ENCODE assay signal across 9 cellular contexts in genomic region chr3:171811059-171811912, GRCh38. TPM values are rescaled to one million over a fixed set of nuclear protein-coding genes. Genes with fewer than 3 reads are reported as not detected.
DNase-seq lines count a peak whose midpoint lies in the region; ATAC-seq and TF ChIP-seq lines count a peak whose summit lies in the region.
"Had no signal": no experiment of that assay in that cellular context is flagged by ENCODE, and none has a peak within 500 bp of the region (broad histone marks: within the 10 kb centered on the region; RNA-seq: fewer than 3 reads in every experiment).

No MANE protein-coding gene starts in this region.

- H3K36me3 ChIP-seq in BLaER1 treated with 17β-estradiol and CSF1 and Interleukin-3, amounts not matched to agents 10 nM and 100 nM: no peaks in the 10 kb centered on the region
- no peaks in the 10 kb centered on the region for H3K36me3 ChIP-seq in liver (ENCODE audit: control insufficient read depth in 4 of 4, insufficient read depth in 3 of 4, low read depth in 1 of 4, low read length in 3 of 4)

- H4K20me1 ChIP-seq in BLaER1 treated with 17β-estradiol and CSF1 and Interleukin-3, amounts not matched to agents 10 nM and 100 nM: no peaks in the 10 kb centered on the region; a peak in 1 of 22 replicates

- peaks cover 12% of the 10 kb centered on the region for H3K36me3 Mint-ChIP-seq in MCF 10A (ENCODE audit: insufficient read depth, unreplicated experiment)

- peak overlapping the region; percentile 98 for H3K27ac Mint-ChIP-seq in MCF 10A (ENCODE audit: low read depth, unreplicated experiment)

- H3K9ac ChIP-seq in BLaER1 treated with 17β-estradiol and CSF1 and Interleukin-3, amounts not matched to agents 10 nM and 100 nM: peak overlapping the region in 4 of 11 experiments; percentile 77 to 82 (median 78); a peak in 4 of 22 replicates
- peak overlapping the region in 1 of 2 donors; percentile 70 for H3K9ac ChIP-seq in liver (ENCODE audit: low read depth in 1 of 2, low read length in 2 of 2)

- H3K4me3 Mint-ChIP-seq in MCF 10A (ENCODE audit: unreplicated experiment): peak overlapping the region; percentile 87

- peak; percentile 53 to 60 for DNase-seq in Kasumi-1 (lab: John Stamatoyannopoulos, UW)
- DNase-seq in MCF 10A (ENCODE audit: unreplicated experiment): peak; percentile 97
- no peak for DNase-seq in retina
- no peak for DNase-seq in HPDE6-E6E7 (ENCODE audit: extremely low spot score)

- no peak for ATAC-seq in GM18858 (IDR thresholded peaks at IDR 0.05; ENCODE audit: unreplicated experiment)
- ATAC-seq in HG02885 (IDR thresholded peaks at IDR 0.05; ENCODE audit: poor library complexity, unreplicated experiment): no peak

- peak overlapping the region in 4 of 11 experiments; percentile 36 to 72 (median 61); a peak in 3 of 22 replicates for H3K27ac ChIP-seq in BLaER1 treated with 17β-estradiol and CSF1 and Interleukin-3, amounts not matched to agents 10 nM and 100 nM
- H3K27ac ChIP-seq in liver (ENCODE audit: low read depth in 1 of 2, low read length in 2 of 2): peak overlapping the region; percentile 82 to 92

- no peaks in the 10 kb centered on the region for H3K9me3 Mint-ChIP-seq in MCF 10A (ENCODE audit: unreplicated experiment)

- CTCF ChIA-PET in MCF 10A (lab: Yijun Ruan, JAX): interaction anchor here (0.7 to 4.2 kb wide), 5 partner anchors 9 to 39 kb away, joined by 5 to 40 read pairs (median 5); no protein-coding TSS in a partner anchor

- H3K4me1 ChIP-seq in BLaER1 treated with 17β-estradiol and CSF1 and Interleukin-3, amounts not matched to agents 10 nM and 100 nM: peaks cover 40 to 59% (median 51%) of the 10 kb centered on the region in 10 experiments
- peaks cover 2 to 27% (median 12%) of the 10 kb centered on the region in 4 donors for H3K4me1 ChIP-seq in liver (ENCODE audit: control insufficient read depth in 4 of 4, insufficient read depth in 4 of 4, low read length in 3 of 4)

- H3K4me1 Mint-ChIP-seq in MCF 10A (ENCODE audit: insufficient read depth, unreplicated experiment): peaks cover 36% of the 10 kb centered on the region

- intact Hi-C loops in MCF 10A (cut with micrococcal nuclease): loop anchor here (2.0 kb wide), 1 partner anchor 38 kb away; no protein-coding TSS in a partner anchor

- H3K27me3 Mint-ChIP-seq in MCF 10A (ENCODE audit: insufficient read depth, unreplicated experiment): no peaks in the 10 kb centered on the region

- no peak for TF ChIP-seq RAD21 in liver (IDR thresholded peaks at IDR 0.05)

- 61% methylated on average over 7 of the region's 7 CpGs for WGBS in liver

- peak overlapping the region in 6 of 10 experiments; percentile 68 to 87 (median 73); a peak in 9 of 20 replicates for H3K4me3 ChIP-seq in BLaER1 treated with 17β-estradiol and CSF1 and Interleukin-3, amounts not matched to agents 10 nM and 100 nM
- peak overlapping the region in 1 of 3 donors; percentile 77 for H3K4me3 ChIP-seq in liver (ENCODE audit: low read depth in 1 of 3, low read length in 3 of 3)

- POLR2A ChIA-PET in MCF 10A (lab: Yijun Ruan, JAX): interaction anchor here (0.7 to 5.1 kb wide), 30 partner anchors 9 to 942 kb away, joined by 3 to 74 read pairs (median 4); partner anchors contain the start of gene FNDC3B

- peaks cover 0 to 17% (median 9%) of the 10 kb centered on the region in 11 experiments; a peak in 14 of 22 replicates for H3K9me3 ChIP-seq in BLaER1 treated with 17β-estradiol and CSF1 and Interleukin-3, amounts not matched to agents 10 nM and 100 nM (replicated peaks in 1 of 11)
- no peaks in the 10 kb centered on the region for H3K9me3 ChIP-seq in liver (ENCODE audit: control insufficient read depth in 4 of 4, low read length in 3 of 4)

- no peak for TF ChIP-seq CTCF in MCF 10A (IDR thresholded peaks at IDR 0.05; ENCODE audit: unreplicated experiment)
- no peak for TF ChIP-seq CTCF in liver (IDR thresholded peaks at IDR 0.05; ENCODE audit: low read depth, low read length, missing input control)

- peak overlapping the region; percentile 86 to 99 (median 96) for H3K4me2 ChIP-seq in BLaER1 treated with 17β-estradiol and CSF1 and Interleukin-3, amounts not matched to agents 10 nM and 100 nM

- TSS peak; percentile 4 for BruUV-seq in MCF 10A (replicated peaks; lab: Mats Ljungman, UMichigan)

- H3K27me3 ChIP-seq in BLaER1 treated with 17β-estradiol and CSF1 and Interleukin-3, amounts not matched to agents 10 nM and 100 nM: peaks cover 0 to 20% (median 9%) of the 10 kb centered on the region in 11 experiments; a peak in 10 of 22 replicates
- H3K27me3 ChIP-seq in liver (ENCODE audit: control insufficient read depth in 4 of 4, insufficient read depth in 4 of 4, low read length in 3 of 4): no peaks in the 10 kb centered on the region

TF ChIP-seq in liver, 16 proteins besides CTCF, POLR2A, EP300 and RAD21:
- TF ChIP-seq MAX (IDR thresholded peaks at IDR 0.05) (peak; percentile 34), YY1 (IDR thresholded peaks at IDR 0.05) (peak; percentile 6), JUND (IDR thresholded peaks at IDR 0.05) (peak in 1 of 2 donors; percentile 15), FOXA2 (IDR thresholded peaks at IDR 0.05) (peak; percentile 47), EGR1 (IDR thresholded peaks at IDR 0.05; ENCODE audit: low read depth in 2 of 2) (no peak), ATF3 (IDR thresholded peaks at IDR 0.05) (peak; percentile 4), TAF1 (conservative IDR thresholded peaks at IDR 0.05) (no peak), HNF4G (IDR thresholded peaks at IDR 0.05) (no peak)
TF ChIP-seq in liver: peak in this region for 5.

RNA-seq across cellular contexts. Expression of gene PLD1, which starts 1.0 kb away (rescaled TPM):
- 8.0 and 14.8 TPM in 2 replicates for total RNA-seq in MCF 10A (2022)
- total RNA-seq in liver: 10 to 100 TPM; 26.7 to 31.5 TPM
- polyA plus RNA-seq in liver: 10 to 100 TPM in 1 of 2 donors, 1 to 10 TPM in 1; 4.9 to 10.5 TPM

RNA-seq across cellular contexts. Expression of gene TMEM212, which starts 31.9 kb away (rescaled TPM):
- total RNA-seq in MCF 10A (2022) (not detected in 2 replicates), liver (not detected)
- polyA plus RNA-seq in liver: not detected
- total RNA-seq: lung microvascular endothelial cell had no signal

Comparison
In these comparisons a context has a peak if more than half of its experiments do, and no peak if none do; other contexts are left out.
1. DNase-seq: peak in Kasumi-1 (2 of 2) and MCF 10A (single experiment); none in retina (single experiment) and HPDE6-E6E7 (single experiment).